ENCODE assay signal across 11 cellular contexts in genomic region chr1:196887515-196888239, GRCh38. TPM values are rescaled to one million over a fixed set of nuclear protein-coding genes. Genes with fewer than 3 reads are reported as not detected.
DNase-seq lines count a peak whose midpoint lies in the region; ATAC-seq and TF ChIP-seq lines count a peak whose summit lies in the region.
"Had no signal": no experiment of that assay in that cellular context is flagged by ENCODE, and none has a peak within 500 bp of the region (broad histone marks: within the 10 kb centered on the region; RNA-seq: fewer than 3 reads in every experiment).

Gene CFHR4 (plus strand): TSS chr1:196888052. CDS start chr1:196888151, 99 bp downstream.

- DNase-seq in GM12865 (ENCODE audit: low read depth) (peak; percentile 51), GM03348 (ENCODE audit: low spot score) (no peak), mucosa of gallbladder (ENCODE audit: low spot score) (no peak), NCI-H2171 treated with DMSO at 0.1 percent for 48 hours (lab: John Stamatoyannopoulos, UW) (no peak)
- DNase-seq in activated naive CD4-positive, alpha-beta T cell treated with anti-CD3 and anti-CD28 coated beads, Interleukin-2, amount 50 U/mL, for 16 hours = no peak
- DNase-seq: cortex of kidney had no signal

- no peak within 1 kb of the TSS for H3K4me3 ChIP-seq in GM12865 (ENCODE audit: low read depth, low read length)
- H3K4me3 ChIP-seq: A549 had no signal

- TF ChIP-seq CTCF in GM12865 (IDR thresholded peaks at IDR 0.05; ENCODE audit: insufficient read depth, low read depth, low read length, missing control alignments) = no peak

- peak; percentile 73 for ATAC-seq in GM19468 (IDR thresholded peaks at IDR 0.05; ENCODE audit: extremely low read depth, unreplicated experiment)
- ATAC-seq in HG02938 (IDR thresholded peaks at IDR 0.05; ENCODE audit: unreplicated experiment) = peak; percentile 99
- peak; percentile 93 for ATAC-seq in HG03520 (IDR thresholded peaks at IDR 0.05; ENCODE audit: unreplicated experiment)
- ATAC-seq: A549, HCT116 had no signal

RNA-seq across cellular contexts. Expression of gene CFHR4, which starts in this region (rescaled TPM):
- total RNA-seq in mucosa of gallbladder = not detected
